17 cellular contexts compared by ENCODE assay signal in the genomic region with DNA sequence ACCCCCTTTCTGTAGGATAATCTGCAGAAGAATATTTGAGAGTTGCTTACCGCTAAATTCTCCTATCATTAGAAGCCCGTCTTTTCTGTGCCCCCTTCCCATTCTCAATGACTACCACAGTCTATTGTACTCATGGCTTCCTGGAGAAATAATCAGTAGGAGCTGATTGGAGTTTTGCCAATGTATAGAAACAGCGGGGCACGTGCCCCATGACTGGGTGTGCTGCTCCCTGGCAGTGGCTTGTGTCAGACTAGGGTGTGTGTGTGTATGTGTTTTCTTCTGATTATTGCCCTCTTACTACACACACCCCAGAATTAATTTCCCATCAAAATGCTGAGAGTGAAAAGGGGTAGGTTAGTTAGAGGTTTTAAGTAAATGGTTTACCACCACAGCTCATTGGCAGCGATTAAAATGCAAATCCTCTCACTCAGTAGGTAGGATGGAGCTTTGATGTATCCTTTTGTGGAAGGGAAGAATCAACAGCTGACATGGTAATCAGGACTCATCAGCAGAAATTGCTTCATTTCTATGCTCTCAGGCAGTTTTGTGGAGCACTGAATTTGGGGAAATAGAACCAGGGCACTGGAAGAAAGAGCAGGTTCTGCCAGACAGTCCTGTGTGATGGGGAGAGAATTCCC. TPM values are rescaled to one million over a fixed set of nuclear protein-coding genes. Genes with fewer than 3 reads are reported as not detected.
DNase-seq lines count a peak whose midpoint lies in the region; ATAC-seq and TF ChIP-seq lines count a peak whose summit lies in the region.
"Had no signal": no experiment of that assay in that cellular context is flagged by ENCODE, and none has a peak within 500 bp of the region (broad histone marks: within the 10 kb centered on the region; RNA-seq: fewer than 3 reads in every experiment).

No MANE protein-coding gene starts in this region.

- no peaks in the 10 kb centered on the region for H3F3A ChIP-seq in GM23338 (replicated peaks; ENCODE audit: low read depth)

- no peak overlapping the region for H2AFZ ChIP-seq in GM23338

- H3K27me3 Mint-ChIP-seq in GM23338 (ENCODE audit: insufficient read depth, low read depth, poor library complexity): peaks cover 4% of the 10 kb centered on the region
- H3K27me3 Mint-ChIP-seq in activated T-cell treated with anti-CD3 and anti-CD28 coated beads, Interleukin-2, amount 50 U/mL, for 24 hours: no peaks in the 10 kb centered on the region
- no peaks in the 10 kb centered on the region for H3K27me3 Mint-ChIP-seq in activated CD4-positive, alpha-beta memory T cell treated with anti-CD3 and anti-CD28 coated beads for 36 hours
- H3K27me3 Mint-ChIP-seq: CD8-positive, alpha-beta memory T cell had no signal

- H3K4me1 ChIP-seq in GM23338 (ENCODE audit: insufficient read depth): peaks cover 17% of the 10 kb centered on the region
- H3K4me1 ChIP-seq: BE2C had no signal

- no peaks in the 10 kb centered on the region for H3K36me3 ChIP-seq in GM23338 (ENCODE audit: insufficient read depth)
- H3K36me3 ChIP-seq: BE2C, MG63 had no signal

- H3K4me1 Mint-ChIP-seq in GM23338: peaks cover 21% of the 10 kb centered on the region
- H3K4me1 Mint-ChIP-seq in activated T-cell treated with anti-CD3 and anti-CD28 coated beads, Interleukin-2, amount 50 U/mL, for 24 hours (ENCODE audit: low read depth): peaks cover 7% of the 10 kb centered on the region
- peaks cover 10% of the 10 kb centered on the region for H3K4me1 Mint-ChIP-seq in activated CD4-positive, alpha-beta memory T cell treated with anti-CD3 and anti-CD28 coated beads for 36 hours (ENCODE audit: low read depth)

- intact Hi-C loops in left colon (cut with DNase I, micrococcal nuclease): no loop called here
- intact Hi-C loops in activated CD4-positive, alpha-beta memory T cell treated with anti-CD3 and anti-CD28 coated beads for 36 hours (cut with micrococcal nuclease): no loop called here

- peak overlapping the region; percentile 20; the same call in 1 of the 2 replicates for H3K4me3 ChIP-seq in GM23338
- H3K4me3 ChIP-seq: MG63 had no signal

- ATAC-seq in GM23338 (peak; percentile 60), left colon (peak; percentile 63)
- ATAC-seq in activated CD4-positive, CD25-positive, alpha-beta regulatory T cell treated with anti-CD3 and anti-CD28 coated beads, Interleukin-2, amount 50 U/mL, for 24 hours: no peak

- no peak overlapping the region for H3K27ac Mint-ChIP-seq in GM23338
- no peak overlapping the region for H3K27ac Mint-ChIP-seq in activated T-cell treated with anti-CD3 and anti-CD28 coated beads, Interleukin-2, amount 50 U/mL, for 24 hours
- H3K27ac Mint-ChIP-seq in activated CD4-positive, alpha-beta memory T cell treated with anti-CD3 and anti-CD28 coated beads for 36 hours: no peak overlapping the region

- H3K27me3 ChIP-seq in GM23338 (ENCODE audit: insufficient read depth): no peaks in the 10 kb centered on the region
- H3K27me3 ChIP-seq: BE2C, MG63 had no signal

- no peaks in the 10 kb centered on the region for H3K79me2 ChIP-seq in GM23338 (replicated peaks; ENCODE audit: insufficient read depth)

- TF ChIP-seq CTCF in GM23338 (conservative IDR thresholded peaks at IDR 0.05; ENCODE audit: low read depth in 2 of 2): no peak

- H3K27ac ChIP-seq in GM23338 (ENCODE audit: low read depth): no peak overlapping the region

- POLR2A ChIA-PET in activated CD4-positive, alpha-beta memory T cell treated with anti-CD3 and anti-CD28 coated beads for 36 hours (lab: Charles Lee): no interaction called here

- no peaks in the 10 kb centered on the region for H3K9me2 ChIP-seq in GM23338 (ENCODE audit: insufficient read depth)

- DNase-seq in GM23338 (ENCODE audit: low spot score) (peak; percentile 35), NCI-H345 (lab: John Stamatoyannopoulos, UW) (peak; percentile 39), dermis blood vessel endothelial cell (peak; percentile 40), left colon (no peak), NCI-H2227 treated with DMSO at 0.1 percent for 48 hours (lab: John Stamatoyannopoulos, UW) (no peak)
- no peak for DNase-seq in activated T-cell treated with anti-CD3 and anti-CD28 coated beads, Interleukin-2, amount 50 U/mL, for 24 hours
- no peak for DNase-seq in activated CD4-positive, alpha-beta memory T cell treated with anti-CD3 and anti-CD28 coated beads for 36 hours
- DNase-seq: BE2C; CD8-positive, alpha-beta memory T cell; GF-D8; KG1; MG63; NCI-H1105; NCI-H1930; NCI-H226; NCI-H774 had no signal

- peak overlapping the region; percentile 68 for H3K4me2 ChIP-seq in GM23338

- H3K9me3 Mint-ChIP-seq in GM23338: no peaks in the 10 kb centered on the region
- no peaks in the 10 kb centered on the region for H3K9me3 Mint-ChIP-seq in activated T-cell treated with anti-CD3 and anti-CD28 coated beads, Interleukin-2, amount 50 U/mL, for 24 hours
- no peaks in the 10 kb centered on the region for H3K9me3 Mint-ChIP-seq in activated CD4-positive, alpha-beta memory T cell treated with anti-CD3 and anti-CD28 coated beads for 36 hours
- H3K9me3 Mint-ChIP-seq: CD8-positive, alpha-beta memory T cell had no signal

- CTCF ChIA-PET in activated CD4-positive, alpha-beta memory T cell treated with anti-CD3 and anti-CD28 coated beads for 36 hours (lab: Charles Lee): interaction anchor here (0.6 to 7.3 kb wide), 3 partner anchors 13 to 1111 kb away, joined by 3 to 57 read pairs (median 3); no protein-coding TSS in a partner anchor

- 0 out of 3 replicates have a peak overlapping the region, but pooled peaks have one; percentile 21 for H3K4me3 Mint-ChIP-seq in GM23338
- H3K4me3 Mint-ChIP-seq in activated T-cell treated with anti-CD3 and anti-CD28 coated beads, Interleukin-2, amount 50 U/mL, for 24 hours: no peak overlapping the region
- H3K4me3 Mint-ChIP-seq in activated CD4-positive, alpha-beta memory T cell treated with anti-CD3 and anti-CD28 coated beads for 36 hours: no peak overlapping the region
- H3K4me3 Mint-ChIP-seq: CD8-positive, alpha-beta memory T cell had no signal

- no peaks in the 10 kb centered on the region for H4K20me1 ChIP-seq in GM23338 (replicated peaks; ENCODE audit: insufficient read depth)

- H3K36me3 Mint-ChIP-seq in GM23338 (ENCODE audit: low read depth): no peaks in the 10 kb centered on the region
- no peaks in the 10 kb centered on the region for H3K36me3 Mint-ChIP-seq in activated T-cell treated with anti-CD3 and anti-CD28 coated beads, Interleukin-2, amount 50 U/mL, for 24 hours (ENCODE audit: low read depth)
- no peaks in the 10 kb centered on the region for H3K36me3 Mint-ChIP-seq in activated CD4-positive, alpha-beta memory T cell treated with anti-CD3 and anti-CD28 coated beads for 36 hours

TF ChIP-seq in GM23338, 12 proteins besides CTCF, POLR2A, EP300 and RAD21 (continues in another document):
- TF ChIP-seq ZNF331 (CRISPR knock-in tag; IDR thresholded peaks at IDR 0.05; ENCODE audit: low read depth) (no peak), EZH2 (IDR thresholded peaks at IDR 0.05; ENCODE audit: low read depth, unreplicated experiment) (no peak), JUNB (IDR thresholded peaks at IDR 0.05; ENCODE audit: unreplicated experiment) (no peak), NANOG (IDR thresholded peaks at IDR 0.05; ENCODE audit: borderline replicate concordance) (peak; percentile 80), EZH2phosphoT487 (IDR thresholded peaks at IDR 0.05; ENCODE audit: unreplicated experiment) (no peak), REST (IDR thresholded peaks at IDR 0.05; ENCODE audit: unreplicated experiment) (no peak)

RNA-seq across cellular contexts. Expression of gene HHAT, which starts 29.9 kb away (rescaled TPM):
- total RNA-seq in GM23338 (2014; rRNA removed; shearing (Covaris generic)): 0.54 and 0.66 TPM in 2 replicates
- polyA plus RNA-seq in GM23338 (2016; fragmentation: Nextera tagmentation; extraction: Ambion mirVana): 0.11 and 0.17 TPM in 2 replicates
- 1.8 and 4.8 TPM in 2 replicates for total RNA-seq in dermis blood vessel endothelial cell
- total RNA-seq in left colon: 1 to 10 TPM; 4.6 to 6.8 TPM
- 1 to 10 TPM; 1.6 to 1.8 TPM for total RNA-seq in activated CD4-positive, alpha-beta memory T cell treated with anti-CD3 and anti-CD28 coated beads for 36 hours

Comparison
In these comparisons a context has a peak if more than half of its experiments do, and no peak if none do; other contexts are left out.
1. ATAC-seq: peak in GM23338 (single experiment) and left colon (single experiment); none in activated CD4-positive, CD25-positive, alpha-beta regulatory T cell treated with anti-CD3 and anti-CD28 coated beads, Interleukin-2, amount 50 U/mL, for 24 hours (0 of 2).
2. DNase-seq: peak in GM23338 (single experiment), NCI-H345 (single experiment) and dermis blood vessel endothelial cell (single experiment); none in left colon (0 of 2), activated T-cell treated with anti-CD3 and anti-CD28 coated beads, Interleukin-2, amount 50 U/mL, for 24 hours (single experiment), NCI-H2227 treated with DMSO at 0.1 percent for 48 hours (single experiment) and activated CD4-positive, alpha-beta memory T cell treated with anti-CD3 and anti-CD28 coated beads for 36 hours (single experiment).